In the genomic region with DNA sequence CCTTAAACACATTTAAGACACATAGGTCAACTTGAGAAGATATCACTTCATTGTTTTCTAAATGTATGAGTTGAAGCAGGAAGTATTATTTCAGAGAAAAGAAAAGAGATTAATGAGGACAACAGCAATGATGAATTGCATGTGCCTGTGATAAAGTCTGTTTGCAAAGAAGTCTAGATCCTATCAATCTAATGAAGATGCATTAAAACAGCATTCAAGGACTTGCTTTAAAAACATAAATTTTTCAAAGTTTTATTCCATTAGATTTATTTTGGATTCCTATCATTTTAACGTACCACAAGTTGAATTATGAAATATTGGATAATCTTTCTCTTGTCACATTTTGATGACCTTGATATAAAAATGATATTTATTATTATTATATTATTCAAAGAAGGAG, we compare ENCODE assay signal across 17 cellular contexts.
A peak's percentile ranks its signal among the peaks of the same experiment; 100 is the strongest.
DNase-seq lines count a peak whose midpoint lies in the region; FAIRE-seq and TF ChIP-seq lines count a peak whose summit lies in the region.
"Had no signal": no experiment of that assay in that cellular context is flagged by ENCODE, and none has a peak within 500 bp of the region (broad histone marks: within the 10 kb centered on the region; RNA-seq: fewer than 3 reads in every experiment).

No MANE protein-coding gene starts in this region.

- peak; percentile 63 for FAIRE-seq in A204.1 (lab: Jason Lieb, UNC)
- FAIRE-seq in D721Med (lab: Jason Lieb, UNC): peak; percentile 6
- FAIRE-seq: A549, G401.6, GM12892, H1 had no signal

- H2AFZ ChIP-seq in SK-N-SH (ENCODE audit: low read depth): no peak overlapping the region

- POLR2A ChIA-PET in SK-N-SH (lab: Yijun Ruan, JAX): no interaction called here

- no peak overlapping the region for H3K27ac ChIP-seq in SK-N-SH (ENCODE audit: low read depth in 2 of 2, low read length in 1 of 2)
- H3K27ac ChIP-seq: 22Rv1, A549 had no signal

- H4K20me1 ChIP-seq in SK-N-SH (ENCODE audit: insufficient read depth): no peaks in the 10 kb centered on the region

- no peaks in the 10 kb centered on the region for H3K79me2 ChIP-seq in SK-N-SH (ENCODE audit: insufficient read depth)

- no peak for TF ChIP-seq RAD21 in SK-N-SH (IDR thresholded peaks at IDR 0.05; ENCODE audit: low read length)

- peaks cover 4% of the 10 kb centered on the region for H3K9me3 Mint-ChIP-seq in mesothelial cell of epicardium
- H3K9me3 Mint-ChIP-seq: CD4-positive, alpha-beta memory T cell had no signal

- H3K9ac ChIP-seq in SK-N-SH: no peak overlapping the region

- H3F3A ChIP-seq in SK-N-SH (replicated peaks; ENCODE audit: insufficient read depth): peaks cover 12% of the 10 kb centered on the region

- no peaks in the 10 kb centered on the region for H3K9me3 ChIP-seq in SK-N-SH
- H3K9me3 ChIP-seq: A549, Caco-2 had no signal

- H3K36me3 Mint-ChIP-seq in mesothelial cell of epicardium: no peaks in the 10 kb centered on the region
- H3K36me3 Mint-ChIP-seq: CD4-positive, alpha-beta memory T cell had no signal

- H3K9me2 ChIP-seq in SK-N-SH: no peaks in the 10 kb centered on the region

- H3K4me1 ChIP-seq in SK-N-SH (ENCODE audit: control insufficient read depth in 1 of 2, insufficient read depth in 2 of 2, low read depth in 1 of 2, low read length in 1 of 2): peaks cover 0 to 31% of the 10 kb centered on the region in 2 experiments; a peak in 2 of 4 replicates
- H3K4me1 ChIP-seq: A549, Caco-2 had no signal

- no peaks in the 10 kb centered on the region for H3K27me3 ChIP-seq in SK-N-SH (ENCODE audit: insufficient read depth)

- peaks cover 5% of the 10 kb centered on the region for H3K4me1 Mint-ChIP-seq in mesothelial cell of epicardium
- H3K4me1 Mint-ChIP-seq: CD4-positive, alpha-beta memory T cell had no signal

- 78% methylated on average over 1 of the region's 1 CpG for WGBS in SK-N-SH (ENCODE audit: low lambda C conversion rate)

- H3K4me3 Mint-ChIP-seq in mesothelial cell of epicardium: no peak overlapping the region
- H3K4me3 Mint-ChIP-seq: CD4-positive, alpha-beta memory T cell had no signal

- no peak overlapping the region for H3K4me3 ChIP-seq in SK-N-SH (ENCODE audit: low read depth in 2 of 2, low read length in 1 of 2)
- H3K4me3 ChIP-seq: A549 had no signal

- DNase-seq in D721Med (ENCODE audit: insufficient read length, low spot score): no peak
- no peak for DNase-seq in SK-N-SH
- DNase-seq in mesothelial cell of epicardium (ENCODE audit: low spot score in 2 of 2, unreplicated experiment in 2 of 2): no peak
- DNase-seq in DMS153 (lab: John Stamatoyannopoulos, UW): no peak
- DNase-seq in RKO (ENCODE audit: low spot score): no peak
- DNase-seq: C1 segment of cervical spinal cord; Caco-2; CD4-positive, alpha-beta memory T cell; DND-41; H7; HCEC 1CT had no signal

- H3K27ac Mint-ChIP-seq in mesothelial cell of epicardium: no peak overlapping the region
- H3K27ac Mint-ChIP-seq: CD4-positive, alpha-beta memory T cell had no signal

- H3K27me3 Mint-ChIP-seq in mesothelial cell of epicardium (ENCODE audit: low read depth): no peaks in the 10 kb centered on the region

- H3K36me3 ChIP-seq in SK-N-SH (replicated peaks in 1 of 2; ENCODE audit: control insufficient read depth in 1 of 2, insufficient read depth in 2 of 2, low read length in 1 of 2): no peaks in the 10 kb centered on the region

- no peak for TF ChIP-seq CTCF in D721Med (IDR thresholded peaks at IDR 0.05; ENCODE audit: insufficient read depth, missing control alignments)
- TF ChIP-seq CTCF in SK-N-SH (IDR thresholded peaks at IDR 0.05): no peak
- TF ChIP-seq CTCF in mesothelial cell of epicardium (IDR thresholded peaks at IDR 0.05; ENCODE audit: unreplicated experiment): no peak

- no peak overlapping the region for H3K4me2 ChIP-seq in SK-N-SH
- H3K4me2 ChIP-seq: A549 had no signal

- CTCF ChIA-PET in SK-N-SH (lab: Yijun Ruan, JAX): no interaction called here

- TF ChIP-seq EP300 in SK-N-SH (IDR thresholded peaks at IDR 0.05; ENCODE audit: borderline replicate concordance in 1 of 2, low read depth in 1 of 2, low read length in 1 of 2): no peak

TF ChIP-seq in SK-N-SH, 30 proteins besides CTCF, POLR2A, EP300 and RAD21:
- TF ChIP-seq YY1 (IDR thresholded peaks at IDR 0.05; ENCODE audit: low read depth) (no peak), NRF1 (IDR thresholded peaks at IDR 0.05; ENCODE audit: low read depth, low read length) (no peak), SIN3A (IDR thresholded peaks at IDR 0.05; ENCODE audit: borderline replicate concordance, low read depth, low read length) (no peak), GABPA (IDR thresholded peaks at IDR 0.05; ENCODE audit: low read depth) (no peak), TAF1 (IDR thresholded peaks at IDR 0.05; ENCODE audit: borderline replicate concordance, low read depth, low read length) (no peak), TCF12 (IDR thresholded peaks at IDR 0.05) (peak; percentile 28; the same call in 1 of the 2 replicates), JUND (IDR thresholded peaks at IDR 0.05) (0 out of 2 replicates have a peak, but pooled peaks have one; percentile 6), TEAD4 (IDR thresholded peaks at IDR 0.05; ENCODE audit: borderline replicate concordance, insufficient read depth) (no peak)
- TF ChIP-seq, protein P1, sequence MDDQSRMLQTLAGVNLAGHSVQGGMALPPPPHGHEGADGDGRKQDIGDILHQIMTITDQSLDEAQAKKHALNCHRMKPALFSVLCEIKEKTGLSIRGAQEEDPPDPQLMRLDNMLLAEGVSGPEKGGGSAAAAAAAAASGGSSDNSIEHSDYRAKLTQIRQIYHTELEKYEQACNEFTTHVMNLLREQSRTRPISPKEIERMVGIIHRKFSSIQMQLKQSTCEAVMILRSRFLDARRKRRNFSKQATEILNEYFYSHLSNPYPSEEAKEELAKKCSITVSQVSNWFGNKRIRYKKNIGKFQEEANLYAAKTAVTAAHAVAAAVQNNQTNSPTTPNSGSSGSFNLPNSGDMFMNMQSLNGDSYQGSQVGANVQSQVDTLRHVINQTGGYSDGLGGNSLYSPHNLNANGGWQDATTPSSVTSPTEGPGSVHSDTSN (IDR thresholded peaks at IDR 0.05): peak; percentile 48
